In genomic region chr3:182980204-182981037, GRCh38 we compare ENCODE assay signal across 1 cellular context.
A peak's percentile ranks its signal among the peaks of the same experiment; 100 is the strongest.
TF ChIP-seq lines count a peak whose summit lies in the region.

DCUN1D1 (minus strand) TSS chr3:182980538; CDS start chr3:182980489, 49 bp downstream.

TF ChIP-seq in HepG2, 621 proteins besides CTCF, POLR2A, EP300 and RAD21 (continued from another document and continues in another):
- TF ChIP-seq HINFP (CRISPR knock-in tag; IDR thresholded peaks at IDR 0.05; ENCODE audit: low read depth) (0 out of 2 replicates have a peak, but pooled peaks have one; percentile 25), HOXA5 (CRISPR knock-in tag; IDR thresholded peaks at IDR 0.05) (0 out of 2 replicates have a peak, but pooled peaks have one; percentile 42), ZNF777 (CRISPR knock-in tag; IDR thresholded peaks at IDR 0.05) (peak; percentile 50; the same call in 1 of the 2 replicates), MYC (CRISPR knock-in tag; IDR thresholded peaks at IDR 0.05; ENCODE audit: borderline replicate concordance) (0 out of 2 replicates have a peak, but pooled peaks have one; percentile 11), RORA (CRISPR knock-in tag; IDR thresholded peaks at IDR 0.05) (no peak), SIN3B (IDR thresholded peaks at IDR 0.05; ENCODE audit: low read length) (no peak), HMGXB4 (CRISPR knock-in tag; IDR thresholded peaks at IDR 0.05; ENCODE audit: borderline replicate concordance in 1 of 2, low read depth in 1 of 2) (peak in 1 of 2 experiments; percentile 63; a peak in 2 of 4 replicates), ZNF768 (CRISPR knock-in tag; IDR thresholded peaks at IDR 0.05) (peak; percentile 63; the same call in 1 of the 2 replicates), BCL3 (CRISPR knock-in tag; IDR thresholded peaks at IDR 0.05) (no peak), POLR2AphosphoS5 (IDR thresholded peaks at IDR 0.05; ENCODE audit: low read depth, low read length) (peak; percentile 51; the same call in 1 of the 2 replicates), ZNF282 (IDR thresholded peaks at IDR 0.05; ENCODE audit: partially characterized antibody) (no peak), ZNF687 (CRISPR knock-in tag; IDR thresholded peaks at IDR 0.05) (peak; percentile 64; the same call in 1 of the 2 replicates), MAX (IDR thresholded peaks at IDR 0.05) (0 out of 2 replicates have a peak, but pooled peaks have one; percentile 13), ZSCAN25 (CRISPR knock-in tag; IDR thresholded peaks at IDR 0.05) (0 out of 2 replicates have a peak, but pooled peaks have one; percentile 39), GABPA (IDR thresholded peaks at IDR 0.05; ENCODE audit: low read depth, low read length) (0 out of 2 replicates have a peak, but pooled peaks have one; percentile 17), GABPA (CRISPR knock-in tag; IDR thresholded peaks at IDR 0.05; ENCODE audit: low read depth) (no peak), GABPB1 (CRISPR knock-in tag; IDR thresholded peaks at IDR 0.05) (0 out of 2 replicates have a peak, but pooled peaks have one; percentile 18), AGO2 (optimal IDR thresholded peaks at IDR 0.05; ENCODE audit: low read depth, low read length) (peak; percentile 33), ZFX (CRISPR knock-in tag; IDR thresholded peaks at IDR 0.05; ENCODE audit: low read depth) (peak; percentile 75), YY1 (IDR thresholded peaks at IDR 0.05; ENCODE audit: insufficient read depth, insufficient replicate concordance, low read depth, low read length) (peak; percentile 85), ZBTB2 (CRISPR knock-in tag; IDR thresholded peaks at IDR 0.05; ENCODE audit: low read depth) (peak; percentile 71), ZNF251 (CRISPR knock-in tag; IDR thresholded peaks at IDR 0.05) (no peak), ZFY (CRISPR knock-in tag; IDR thresholded peaks at IDR 0.05) (peak; percentile 85), RBFOX2 (IDR thresholded peaks at IDR 0.05; ENCODE audit: low read depth, low read length) (peak; percentile 82), DMAP1 (CRISPR knock-in tag; IDR thresholded peaks at IDR 0.05) (no peak), SALL1 (CRISPR knock-in tag; IDR thresholded peaks at IDR 0.05) (peak; percentile 17; the same call in 1 of the 2 replicates), PCBP2 (optimal IDR thresholded peaks at IDR 0.05; ENCODE audit: low read depth, low read length, poor library complexity, severe bottlenecking) (no peak), ZNF574 (CRISPR knock-in tag; IDR thresholded peaks at IDR 0.05) (peak; percentile 46; the same call in 1 of the 2 replicates), KLF11 (CRISPR knock-in tag; IDR thresholded peaks at IDR 0.05) (no peak), ARID4A (CRISPR knock-in tag; IDR thresholded peaks at IDR 0.05; ENCODE audit: borderline replicate concordance) (no peak), AFF4 (CRISPR knock-in tag; IDR thresholded peaks at IDR 0.05) (no peak), U2AF2 (IDR thresholded peaks at IDR 0.05; ENCODE audit: low read depth, low read length) (no peak), KLF12 (CRISPR knock-in tag; IDR thresholded peaks at IDR 0.05; ENCODE audit: borderline replicate concordance) (0 out of 2 replicates have a peak, but pooled peaks have one; percentile 32), HOXA3 (CRISPR knock-in tag; IDR thresholded peaks at IDR 0.05) (peak; percentile 33; the same call in 1 of the 2 replicates), PAF1 (CRISPR knock-in tag; IDR thresholded peaks at IDR 0.05) (no peak), CHD2 (IDR thresholded peaks at IDR 0.05; ENCODE audit: low read depth, low read length) (peak; percentile 14; the same call in 1 of the 2 replicates)
